ENCODE assay signal across 30 cellular contexts in the genomic region with DNA sequence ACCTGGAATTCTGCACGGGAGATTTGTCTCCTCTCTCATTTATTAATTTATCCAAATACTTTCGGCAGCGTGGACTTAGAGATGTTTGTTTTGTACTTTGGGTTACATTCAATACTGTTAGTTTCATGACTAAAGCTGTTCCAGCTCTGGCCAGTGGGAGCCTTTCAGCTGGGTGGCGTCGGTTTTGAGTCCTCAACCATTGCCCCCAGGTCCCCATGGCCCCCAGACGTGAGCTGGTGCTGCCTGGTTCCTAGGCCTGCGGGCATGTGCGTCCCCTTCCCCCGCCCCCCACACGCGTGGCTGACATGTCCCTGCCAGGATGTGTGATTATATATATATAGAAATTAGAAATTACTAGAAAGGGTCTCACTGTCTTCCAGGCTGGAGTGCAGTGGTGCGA. TPM values are rescaled to one million over a fixed set of nuclear protein-coding genes. Genes with fewer than 3 reads are reported as not detected.
"Had no signal": no experiment of that assay in that cellular context is flagged by ENCODE, and none has a peak within 500 bp of the region (broad histone marks: within the 10 kb centered on the region; RNA-seq: fewer than 3 reads in every experiment).

No MANE protein-coding gene starts in this region.

- ATAC-seq: activated CD8-positive, alpha-beta T cell treated with anti-CD3 and anti-CD28 coated beads for 36 hours; activated T-cell treated with anti-CD3 and anti-CD28 coated beads, Interleukin-2, amount 50 U/mL, for 4 hours; gastrocnemius medialis; mucosa of descending colon; natural killer cell treated with Interleukin-12 subunit alpha and Interleukin-12 subunit beta and Interleukin-15 and Interleukin-18, amount 100 ng/mL, for 72 hours; sciatic nerve; stimulated activated effector memory CD8-positive, alpha-beta T cell treated with anti-CD3 and anti-CD28 coated beads, Interleukin-12 subunit alpha, Interleukin-12 subunit beta, amount 100 ng/mL, for 72 hours had no signal

- H3K27me3 Mint-ChIP-seq: activated CD8-positive, alpha-beta T cell treated with anti-CD3 and anti-CD28 coated beads for 36 hours; activated naive CD8-positive, alpha-beta T cell; natural killer cell treated with Interleukin-12 subunit alpha and Interleukin-12 subunit beta and Interleukin-15 and Interleukin-18, amount 100 ng/mL, for 72 hours; stimulated activated naive CD8-positive, alpha-beta T cell treated with anti-CD3 and anti-CD28 coated beads, Interleukin-15, Interleukin-2, amounts not matched to agents 100 ng/mL and 50 ng/mL, for 24 hours had no signal

- H3K27ac Mint-ChIP-seq: activated B cell treated with CpG ODN at 0.5 μM for 24 hours; activated CD8-positive, alpha-beta T cell treated with anti-CD3 and anti-CD28 coated beads for 36 hours; activated naive CD8-positive, alpha-beta T cell; activated T-helper 2 cell treated with anti-CD3 and anti-CD28 coated beads, Interferon-gamma antibody, Interleukin-2, Interleukin-4, amounts not matched to agents 10 μg/mL and 5 μg/mL and 100 μg/mL, durations not matched to agents 14 hours and 24 hours and 36 hours; natural killer cell treated with Interleukin-12 subunit alpha and Interleukin-12 subunit beta and Interleukin-15 and Interleukin-18, amount 100 ng/mL, for 72 hours; stimulated activated effector memory CD8-positive, alpha-beta T cell treated with anti-CD3 and anti-CD28 coated beads, Interleukin-12 subunit alpha, Interleukin-12 subunit beta, amount 100 ng/mL, for 72 hours; stimulated activated naive CD8-positive, alpha-beta T cell treated with anti-CD3 and anti-CD28 coated beads, Interleukin-15, Interleukin-2, amounts not matched to agents 100 ng/mL and 50 ng/mL, for 24 hours; type B pancreatic cell had no signal

- H3K4me1 Mint-ChIP-seq: activated B cell treated with CpG ODN at 0.5 μM for 24 hours; stimulated activated effector memory CD8-positive, alpha-beta T cell treated with anti-CD3 and anti-CD28 coated beads, Interleukin-12 subunit alpha, Interleukin-12 subunit beta, amount 100 ng/mL, for 72 hours had no signal

- DNase-seq: activated B cell treated with CpG ODN at 0.5 μM for 24 hours; activated CD4-positive, alpha-beta T cell treated with anti-CD3 and anti-CD28 coated beads, Interleukin-2, amount 50 U/mL, for 1 hour; activated CD8-positive, alpha-beta T cell treated with anti-CD3 and anti-CD28 coated beads for 36 hours; activated naive CD4-positive, alpha-beta T cell; activated T-cell treated with anti-CD3 and anti-CD28 coated beads, Interleukin-2, amount 50 U/mL, for 4 hours; anterior cingulate cortex; colonic mucosa; effector CD8-positive, alpha-beta T cell; gastrocnemius medialis; glutamatergic neuron; islet precursor cell; left ventricle myocardium inferior; mesendoderm; mucosa of descending colon; stimulated activated CD4-positive, alpha-beta T cell treated with anti-CD3 and anti-CD28 coated beads, Interleukin-12 subunit alpha, Interleukin-12 subunit beta, amount 100 ng/mL, for 4 hours; stimulated activated CD4-positive, alpha-beta T cell treated with anti-CD3 and anti-CD28 coated beads, Interleukin-4, amount 100 ng/mL, for 24 hours; T-helper 2 cell; uterus had no signal

- H3K4me1 ChIP-seq: gastrocnemius medialis, uterus had no signal

- H3K27me3 ChIP-seq: colonic mucosa, hepatocyte, neutrophil, uterus had no signal

- H3K4me3 Mint-ChIP-seq: activated B cell treated with CpG ODN at 0.5 μM for 24 hours; activated CD8-positive, alpha-beta T cell treated with anti-CD3 and anti-CD28 coated beads for 36 hours; activated naive CD8-positive, alpha-beta T cell; activated T-cell treated with anti-CD3 and anti-CD28 coated beads, Interleukin-2, amount 50 U/mL, for 4 hours; natural killer cell treated with Interleukin-12 subunit alpha and Interleukin-12 subunit beta and Interleukin-15 and Interleukin-18, amount 100 ng/mL, for 72 hours; stimulated activated effector memory CD8-positive, alpha-beta T cell treated with anti-CD3 and anti-CD28 coated beads, Interleukin-12 subunit alpha, Interleukin-12 subunit beta, amount 100 ng/mL, for 72 hours; stimulated activated naive CD8-positive, alpha-beta T cell treated with anti-CD3 and anti-CD28 coated beads, Interleukin-15, Interleukin-2, amounts not matched to agents 100 ng/mL and 50 ng/mL, for 24 hours; type B pancreatic cell had no signal

- H3K4me2 ChIP-seq: hepatocyte had no signal

- H3K36me3 ChIP-seq: colonic mucosa, gastrocnemius medialis, left ventricle myocardium inferior, neutrophil, uterus had no signal

- H3K9me3 ChIP-seq: colonic mucosa, gastrocnemius medialis, left ventricle myocardium inferior, mucosa of descending colon, neutrophil, uterus had no signal

- H3K4me3 ChIP-seq: colonic mucosa, gastrocnemius medialis, hepatocyte, left ventricle myocardium inferior, lung, mucosa of descending colon, skin epidermis, uterus had no signal

- H3K9me3 Mint-ChIP-seq: activated B cell treated with CpG ODN at 0.5 μM for 24 hours; activated CD8-positive, alpha-beta T cell treated with anti-CD3 and anti-CD28 coated beads for 36 hours; activated T-cell treated with anti-CD3 and anti-CD28 coated beads, Interleukin-2, amount 50 U/mL, for 4 hours; activated T-helper 2 cell treated with anti-CD3 and anti-CD28 coated beads, Interferon-gamma antibody, Interleukin-2, Interleukin-4, amounts not matched to agents 10 μg/mL and 5 μg/mL and 100 μg/mL, durations not matched to agents 14 hours and 24 hours and 36 hours; natural killer cell treated with Interleukin-12 subunit alpha and Interleukin-12 subunit beta and Interleukin-15 and Interleukin-18, amount 100 ng/mL, for 72 hours; stimulated activated effector memory CD8-positive, alpha-beta T cell treated with anti-CD3 and anti-CD28 coated beads, Interleukin-12 subunit alpha, Interleukin-12 subunit beta, amount 100 ng/mL, for 72 hours; stimulated activated naive CD8-positive, alpha-beta T cell treated with anti-CD3 and anti-CD28 coated beads, Interleukin-15, Interleukin-2, amounts not matched to agents 100 ng/mL and 50 ng/mL, for 24 hours; type B pancreatic cell had no signal

- H3K36me3 Mint-ChIP-seq: activated naive CD8-positive, alpha-beta T cell; natural killer cell treated with Interleukin-12 subunit alpha and Interleukin-12 subunit beta and Interleukin-15 and Interleukin-18, amount 100 ng/mL, for 72 hours; stimulated activated effector memory CD8-positive, alpha-beta T cell treated with anti-CD3 and anti-CD28 coated beads, Interleukin-12 subunit alpha, Interleukin-12 subunit beta, amount 100 ng/mL, for 72 hours; type B pancreatic cell had no signal

- H3K27ac ChIP-seq: colonic mucosa, gastrocnemius medialis, hepatocyte, left ventricle myocardium inferior, neutrophil, skin epidermis, uterus had no signal

RNA-seq across cellular contexts. Expression of gene KIF26A, which starts 48.2 kb away (rescaled TPM):
- total RNA-seq: activated B cell treated with CpG ODN at 0.5 μM for 24 hours; myocyte; natural killer cell treated with Interleukin-12 subunit alpha and Interleukin-12 subunit beta and Interleukin-15 and Interleukin-18, amount 100 ng/mL, for 72 hours had no signal
